In genomic region chr12:6114476-6114870, GRCh38 we compare ENCODE assay signal across 16 cellular contexts. TPM values are rescaled to one million over a fixed set of nuclear protein-coding genes. Genes with fewer than 3 reads are reported as not detected.
"Had no signal": no experiment of that assay in that cellular context is flagged by ENCODE, and none has a peak within 500 bp of the region (broad histone marks: within the 10 kb centered on the region; RNA-seq: fewer than 3 reads in every experiment).

No MANE protein-coding gene starts in this region.

- H3K27ac ChIP-seq: cardiac muscle cell, epithelial cell of prostate, VCaP had no signal

- H3K4me3 ChIP-seq: cardiac muscle cell, transverse colon had no signal

- H3K9me3 ChIP-seq: transverse colon had no signal

- H3K36me3 ChIP-seq: cardiac muscle cell, transverse colon had no signal

- ATAC-seq: activated CD8-positive, alpha-beta T cell treated with anti-CD3 and anti-CD28 coated beads, Interleukin-2, amount 10 ng/mL, durations not matched to agents 7 days and 5 days; activated naive CD8-positive, alpha-beta T cell treated with anti-CD3 and anti-CD28 coated beads, Interleukin-2, amount 50 U/mL, for 24 hours; stimulated activated memory B cell treated with anti-CD40 and anti-IgM and Interleukin-4, amounts not matched to agents 10 μg/mL and 1 μg/mL and 100 μg/mL, for 72 hours had no signal

- DNase-seq: activated CD4-positive, alpha-beta T cell treated with anti-CD3 and anti-CD28 coated beads for 48 hours; activated CD8-positive, alpha-beta memory T cell treated with anti-CD3 and anti-CD28 coated beads, Interleukin-2, amount 50 U/mL, for 48 hours; activated CD8-positive, alpha-beta T cell treated with anti-CD3 and anti-CD28 coated beads, Interleukin-2, amount 10 ng/mL, durations not matched to agents 7 days and 5 days; activated naive CD4-positive, alpha-beta T cell treated with Interleukin-2 at 50 U/mL for 16 hours; activated naive CD8-positive, alpha-beta T cell treated with anti-CD3 and anti-CD28 coated beads, Interleukin-2, amount 50 U/mL, for 24 hours; cortex of kidney; effector CD8-positive, alpha-beta T cell; mesenchymal stem cell; nephron progenitor cell; small intestine; T1000; transverse colon had no signal

- H3K4me1 ChIP-seq: transverse colon had no signal

- H3K27me3 ChIP-seq: cardiac muscle cell, transverse colon had no signal

RNA-seq across cellular contexts. Expression of gene VWF, which starts 10.0 kb away (rescaled TPM):
- total RNA-seq: activated CD8-positive, alpha-beta T cell treated with anti-CD3 and anti-CD28 coated beads, Interleukin-2, amount 10 ng/mL, durations not matched to agents 7 days and 5 days had no signal
- polyA plus RNA-seq: cardiac muscle cell had no signal
